16 cellular contexts compared by ENCODE assay signal in genomic region chr5:135066781-135067430, GRCh38. TPM values are rescaled to one million over a fixed set of nuclear protein-coding genes. Genes with fewer than 3 reads are reported as not detected.
DNase-seq lines count a peak whose midpoint lies in the region; FAIRE-seq and TF ChIP-seq lines count a peak whose summit lies in the region.
"Had no signal": no experiment of that assay in that cellular context is flagged by ENCODE, and none has a peak within 500 bp of the region (broad histone marks: within the 10 kb centered on the region; RNA-seq: fewer than 3 reads in every experiment).

No MANE protein-coding gene starts in this region.

- peak overlapping the region; percentile 57 for H3K27ac Mint-ChIP-seq in neural progenitor cell
- H3K27ac Mint-ChIP-seq: B cell; CD4-positive, alpha-beta memory T cell; GM23338; H9 had no signal

- H4K20me1 ChIP-seq in OCI-LY7 (ENCODE audit: insufficient read depth, low read length) (no peaks in the 10 kb centered on the region), neural progenitor cell (ENCODE audit: low read depth) (peaks cover 15% of the 10 kb centered on the region)

- H3K27ac ChIP-seq in OCI-LY7 (ENCODE audit: low read depth, low read length, poor library complexity, severe bottlenecking): peak overlapping the region; percentile 46
- no peak overlapping the region for H3K27ac ChIP-seq in kidney (ENCODE audit: low read depth in 2 of 2, low read length in 2 of 2)
- H3K27ac ChIP-seq in neural progenitor cell: no peak overlapping the region
- no peak overlapping the region for H3K27ac ChIP-seq in spleen
- H3K27ac ChIP-seq in tibial artery: no peak overlapping the region

- H3K4me3 ChIP-seq in OCI-LY7 (ENCODE audit: low read depth, low read length, poor library complexity, severe bottlenecking) (peak overlapping the region; percentile 20), kidney (ENCODE audit: low read length in 2 of 2) (no peak overlapping the region), neural progenitor cell (no peak overlapping the region), spleen (no peak overlapping the region), tibial artery (no peak overlapping the region)
- H3K4me3 ChIP-seq: GM23338 had no signal

- H3K9ac ChIP-seq in kidney (ENCODE audit: low read length in 2 of 2): no peak overlapping the region
- H3K9ac ChIP-seq in neural progenitor cell: no peak overlapping the region

- H3F3A ChIP-seq in neural progenitor cell (ENCODE audit: low read depth): peaks cover 18% of the 10 kb centered on the region

- H3K9me3 ChIP-seq in OCI-LY7 (ENCODE audit: low read length): no peaks in the 10 kb centered on the region
- no peaks in the 10 kb centered on the region for H3K9me3 ChIP-seq in kidney (ENCODE audit: control insufficient read depth in 1 of 2, low read length in 2 of 2)
- H3K9me3 ChIP-seq in neural progenitor cell (ENCODE audit: low read depth): no peaks in the 10 kb centered on the region
- no peaks in the 10 kb centered on the region for H3K9me3 ChIP-seq in spleen
- H3K9me3 ChIP-seq in tibial artery: no peaks in the 10 kb centered on the region

- H3K27me3 ChIP-seq in neural progenitor cell (peaks cover 98% of the 10 kb centered on the region), spleen (replicated peaks in 1 of 7) (peaks cover 0 to 63% (median 0%) of the 10 kb centered on the region in 7 donors), tibial artery (no peaks in the 10 kb centered on the region)

- H3K9me3 Mint-ChIP-seq in neural progenitor cell: no peaks in the 10 kb centered on the region
- H3K9me3 Mint-ChIP-seq: CD4-positive, alpha-beta memory T cell; GM23338; H9 had no signal

- H3K4me2 ChIP-seq in OCI-LY7 (ENCODE audit: low read length): peak overlapping the region; percentile 59
- no peak overlapping the region for H3K4me2 ChIP-seq in neural progenitor cell
- H3K4me2 ChIP-seq: GM23338 had no signal

- CTCF ChIA-PET in OCI-LY7 (lab: Charles Lee; ENCODE audit: unreplicated experiment): interaction anchor here (1.0 kb wide), 1 partner anchor 13 kb away, joined by 3 read pairs; no protein-coding TSS in a partner anchor

- 73 to 87% (median 80%) methylated on average over 4 to 5 of the region's 5 CpGs for WGBS in spleen, 5 donors

- H3K4me3 Mint-ChIP-seq in neural progenitor cell: no peak overlapping the region
- H3K4me3 Mint-ChIP-seq: B cell; CD4-positive, alpha-beta memory T cell; GM23338; H9 had no signal

- POLR2A ChIA-PET in OCI-LY7 (lab: Charles Lee): interaction anchor here (1.2 to 1.6 kb wide), 2 partner anchors 15 to 35 kb away, joined by 3 to 5 read pairs; no protein-coding TSS in a partner anchor

- DNase-seq in OCI-LY7 (ENCODE audit: low spot score) (no peak), kidney (peak; percentile 59), neural progenitor cell (ENCODE audit: low spot score) (no peak), spleen (peak; percentile 66), GF-D8 (lab: John Stamatoyannopoulos, UW) (no peak), tibial artery (no peak), GOT3 (lab: John Stamatoyannopoulos, UW) (no peak)
- no peak for DNase-seq in activated effector memory CD4-positive, alpha-beta T cell treated with anti-CD3 and anti-CD28 coated beads, Interleukin-2, amount 50 U/mL, for 16 hours
- DNase-seq: C1 segment of cervical spinal cord; CD4-positive, alpha-beta memory T cell; DMS79; H9 had no signal

- no peak for FAIRE-seq in kidney (lab: Jason Lieb, UNC)
- FAIRE-seq: A204.1, GM12891 had no signal

- intact Hi-C loops in OCI-LY7 (cut with micrococcal nuclease; ENCODE audit: unreplicated experiment): no loop called here
- intact Hi-C loops in kidney (cut with DNase I): no loop called here
- intact Hi-C loops in spleen (cut with DNase I; ENCODE audit: low total_unique reads): no loop called here
- intact Hi-C loops in tibial artery (cut with DNase I; ENCODE audit: low total_unique reads): no loop called here

- H3K27me3 Mint-ChIP-seq in neural progenitor cell (ENCODE audit: insufficient read depth, low read depth): peaks cover 14% of the 10 kb centered on the region

- H3K36me3 Mint-ChIP-seq in neural progenitor cell: no peaks in the 10 kb centered on the region
- H3K36me3 Mint-ChIP-seq: CD4-positive, alpha-beta memory T cell had no signal

- H2AFZ ChIP-seq in OCI-LY7 (ENCODE audit: low read length) (peak overlapping the region; percentile 89; the same call in 1 of the 2 replicates), neural progenitor cell (replicated peaks) (no peak overlapping the region)
- H2AFZ ChIP-seq: GM23338 had no signal

- no peaks in the 10 kb centered on the region for H3K36me3 ChIP-seq in OCI-LY7 (ENCODE audit: insufficient read depth, low read length)
- H3K36me3 ChIP-seq in kidney (ENCODE audit: control insufficient read depth in 1 of 2, insufficient read depth in 2 of 2, low read length in 2 of 2): no peaks in the 10 kb centered on the region
- no peaks in the 10 kb centered on the region for H3K36me3 ChIP-seq in neural progenitor cell
- H3K36me3 ChIP-seq in spleen: no peaks in the 10 kb centered on the region
- H3K36me3 ChIP-seq in tibial artery: no peaks in the 10 kb centered on the region

- no TSS peak for BruUV-seq in OCI-LY7 (replicated peaks; lab: Mats Ljungman, UMichigan)

- H3K79me2 ChIP-seq in OCI-LY7 (ENCODE audit: insufficient read depth, low read depth, low read length): no peaks in the 10 kb centered on the region
- H3K79me2 ChIP-seq in neural progenitor cell (ENCODE audit: low read depth): no peaks in the 10 kb centered on the region

- H3K9me2 ChIP-seq in OCI-LY7 (ENCODE audit: insufficient read depth, low read length): no peaks in the 10 kb centered on the region

- TF ChIP-seq CTCF in OCI-LY7 (conservative IDR thresholded peaks at IDR 0.05; ENCODE audit: low read length): no peak
- no peak for TF ChIP-seq CTCF in kidney (IDR thresholded peaks at IDR 0.05; ENCODE audit: borderline replicate concordance, extremely low read depth, insufficient read depth)
- TF ChIP-seq CTCF in neural progenitor cell (IDR thresholded peaks at IDR 0.05): no peak
- no peak for TF ChIP-seq CTCF in spleen (IDR thresholded peaks at IDR 0.05 in 8 of 11, conservative IDR thresholded peaks at IDR 0.05 in 3 of 11)
- TF ChIP-seq CTCF in tibial artery (IDR thresholded peaks at IDR 0.05): no peak

- H3K4me1 Mint-ChIP-seq in neural progenitor cell: peaks cover 33% of the 10 kb centered on the region
- H3K4me1 Mint-ChIP-seq: B cell; CD4-positive, alpha-beta memory T cell had no signal

- TF ChIP-seq POLR2A in spleen (IDR thresholded peaks at IDR 0.05): no peak

- H3K4me1 ChIP-seq in OCI-LY7 (ENCODE audit: insufficient read depth, low read length, poor library complexity, severe bottlenecking) (peaks cover 38% of the 10 kb centered on the region), kidney (ENCODE audit: control insufficient read depth in 1 of 2, insufficient read depth in 1 of 2, low read depth in 1 of 2, low read length in 2 of 2) (no peaks in the 10 kb centered on the region), neural progenitor cell (peaks cover 16% of the 10 kb centered on the region), spleen (no peaks in the 10 kb centered on the region), tibial artery (peaks cover 0 to 11% (median 0%) of the 10 kb centered on the region in 4 donors)

RNA-seq across cellular contexts. Expression of gene PITX1, which starts 32.9 kb away (rescaled TPM):
- total RNA-seq in OCI-LY7 (2014; rRNA removed; shearing (Covaris generic)): 55.3 and 56.3 TPM in 2 replicates
- total RNA-seq in OCI-LY7 (2022) (66.8 and 76.4 TPM in 2 replicates), kidney (not detected), neural progenitor cell (ENCODE audit: low replicate concordance) (not detected in 2 replicates), spleen (under 1 TPM in 1 of 7 donors, not detected in 6; 0.98 TPM)
- polyA plus RNA-seq in kidney (ENCODE audit: insufficient read depth, low read depth, low replicate concordance) (not detected), spleen (under 1 TPM; 0.04 to 0.38 (median 0.09) TPM)
- total RNA-seq: B cell; CD4-positive, alpha-beta memory T cell; GM23338; H9 had no signal
- polyA plus RNA-seq: CD4-positive, alpha-beta memory T cell; GM23338 had no signal

Comparison
In these comparisons a context has a peak if more than half of its experiments do, and no peak if none do; other contexts are left out.
1. DNase-seq: peak in kidney (single experiment) and spleen (single experiment); none in OCI-LY7 (single experiment), neural progenitor cell (single experiment), GF-D8 (single experiment), tibial artery (0 of 2), GOT3 (single experiment) and activated effector memory CD4-positive, alpha-beta T cell treated with anti-CD3 and anti-CD28 coated beads, Interleukin-2, amount 50 U/mL, for 16 hours (single experiment).
2. RNA of gene PITX1, which starts 32.9 kb away (total RNA-seq): 55.3 to 76.4 TPM in OCI-LY7; 0.98 TPM in spleen, not detected in kidney (single experiment) and not detected in neural progenitor cell; every median in the first group is over 10 times any median in the second.